In the genomic region with DNA sequence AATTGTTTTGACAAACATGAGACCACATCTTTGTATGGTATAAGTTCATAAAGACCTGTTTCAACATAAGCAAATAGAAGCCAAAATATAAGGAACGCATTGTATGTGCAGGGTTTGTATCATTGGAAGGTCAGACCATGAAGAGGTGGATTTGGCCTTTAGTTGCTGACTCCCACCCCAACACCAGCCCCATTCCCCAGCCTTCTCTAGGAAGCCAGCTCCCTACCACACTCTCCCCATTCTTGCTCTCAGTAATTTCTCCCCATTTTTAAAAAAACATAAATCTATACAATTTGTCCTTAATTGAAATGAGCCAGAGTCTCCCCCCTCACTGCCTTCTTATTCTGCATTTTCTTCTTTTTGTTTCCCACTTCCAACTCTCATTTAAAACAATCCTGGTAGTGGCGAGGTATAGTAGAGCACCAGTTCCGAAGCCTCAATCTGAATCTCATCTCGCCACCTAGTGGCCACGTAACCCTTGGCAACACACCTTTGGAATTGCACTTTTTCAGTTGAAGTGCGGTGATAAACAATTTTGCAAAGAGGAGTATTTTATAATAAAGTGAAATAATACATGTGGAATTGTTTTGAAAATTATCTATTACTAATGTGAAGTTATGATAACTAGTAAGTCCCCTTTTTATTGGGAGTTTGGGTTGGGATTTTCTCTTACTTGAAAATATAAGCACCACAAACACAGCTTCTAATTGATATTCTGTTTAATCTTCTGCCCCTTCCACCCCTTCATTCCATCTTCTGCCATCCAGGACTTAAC, we compare ENCODE assay signal across 8 cellular contexts.
A peak's percentile ranks its signal among the peaks of the same experiment; 100 is the strongest.
DNase-seq lines count a peak whose midpoint lies in the region; ATAC-seq, FAIRE-seq and TF ChIP-seq lines count a peak whose summit lies in the region.

No MANE protein-coding gene starts in this region.

- H3K36me3 Mint-ChIP-seq in T-helper 17 cell (ENCODE audit: low read depth) = no peaks in the 10 kb centered on the region

- peak; percentile 74 for ATAC-seq in GM19372 (IDR thresholded peaks at IDR 0.05; ENCODE audit: low read depth, unreplicated experiment)
- peak; percentile 70 for ATAC-seq in T-helper 17 cell
- no peak for ATAC-seq in GM18520 (IDR thresholded peaks at IDR 0.05; ENCODE audit: unreplicated experiment)

- no peaks in the 10 kb centered on the region for H3K9me3 ChIP-seq in T-helper 17 cell (ENCODE audit: control insufficient read depth, low read length, poor library complexity, severe bottlenecking)

- H3K4me3 ChIP-seq in LNCaP clone FGC (ENCODE audit: low read depth, low read length) = no peak overlapping the region
- H3K4me3 ChIP-seq in astrocyte of the spinal cord (ENCODE audit: low read depth, low read length) = no peak overlapping the region

- DNase-seq in COR-L47 (lab: John Stamatoyannopoulos, UW) (peak; percentile 14), LNCaP clone FGC (ENCODE audit: low read depth) (no peak), T-helper 17 cell (peak in 2 of 3 donors; percentile 10), astrocyte of the spinal cord (ENCODE audit: low read depth, low spot score) (peak; percentile 39)
- peak; percentile 63 to 65 for DNase-seq in stimulated activated CD4-positive, alpha-beta T cell treated with anti-CD3 and anti-CD28 coated beads, Interleukin-2, amount 100 ng/mL, for 24 hours

- in situ Hi-C loops in astrocyte of the spinal cord (cut with HindIII; ENCODE audit: low sequenced_read_pairs) = no loop called here

- peak; percentile 65 for FAIRE-seq in islet of Langerhans (lab: Jason Lieb, UNC)

- TF ChIP-seq CTCF in LNCaP clone FGC (IDR thresholded peaks at IDR 0.05; ENCODE audit: control insufficient read depth, extremely low read depth, insufficient read depth) (peak; percentile 68), astrocyte of the spinal cord (IDR thresholded peaks at IDR 0.05; ENCODE audit: low read depth, low read length) (peak; percentile 70)

- H3K4me1 Mint-ChIP-seq in T-helper 17 cell = peaks cover 5% of the 10 kb centered on the region

- no peaks in the 10 kb centered on the region for H3K27me3 Mint-ChIP-seq in T-helper 17 cell

- peak overlapping the region; percentile 49 for H3K4me3 Mint-ChIP-seq in T-helper 17 cell

- peak overlapping the region; percentile 39 for H3K27ac Mint-ChIP-seq in T-helper 17 cell
